In the genomic region with DNA sequence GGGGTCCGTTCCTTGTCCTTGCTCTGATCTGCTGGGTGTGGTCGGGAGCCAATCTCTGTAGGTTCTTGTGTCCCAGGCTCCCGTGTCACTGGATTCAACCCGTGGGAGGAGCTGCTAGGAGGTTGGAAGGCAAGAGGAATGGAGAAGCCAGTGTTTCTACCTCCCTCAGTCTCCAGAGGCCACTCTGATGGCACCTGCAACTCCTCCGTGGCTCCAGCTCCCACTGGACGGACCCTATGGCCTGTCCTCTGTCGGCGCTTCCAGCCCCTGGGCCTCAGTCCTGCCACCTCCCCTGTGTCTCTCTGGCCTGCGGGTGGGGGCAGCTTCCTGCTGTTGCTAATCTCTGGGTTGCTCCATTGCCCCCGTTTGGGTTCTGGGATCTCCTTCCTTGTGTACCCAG, we compare ENCODE assay signal across 21 cellular contexts.
A peak's percentile ranks its signal among the peaks of the same experiment; 100 is the strongest.
DNase-seq lines count a peak whose midpoint lies in the region; ATAC-seq and TF ChIP-seq lines count a peak whose summit lies in the region.
"Had no signal": no experiment of that assay in that cellular context is flagged by ENCODE, and none has a peak within 500 bp of the region (broad histone marks: within the 10 kb centered on the region; RNA-seq: fewer than 3 reads in every experiment).

No MANE protein-coding gene starts in this region.

- H2AK5ac ChIP-seq in neuronal stem cell (ENCODE audit: low read depth, low read length), result no peak overlapping the region

- ATAC-seq in RWPE2 (ENCODE audit: low read depth) (no peak), lower lobe of right lung (no peak)
- ATAC-seq: activated T-helper 17 cell treated with anti-CD3 and anti-CD28 coated beads, Interleukin-2, amount 50 U/mL, for 72 hours; body of pancreas; psoas muscle had no signal

- H3K4me1 ChIP-seq in RWPE2 (ENCODE audit: insufficient read depth, poor library complexity, severe bottlenecking) (peaks cover 57% of the 10 kb centered on the region), esophagus (ENCODE audit: control insufficient read depth in 2 of 2, insufficient read depth in 2 of 2, low read length in 1 of 2) (peaks cover 17 to 38% of the 10 kb centered on the region in 2 donors), neuronal stem cell (ENCODE audit: control insufficient read depth in 2 of 2, insufficient read depth in 1 of 2, low read depth in 1 of 2, low read length in 2 of 2) (peaks cover 1 to 19% of the 10 kb centered on the region in 2 donors), lower lobe of right lung (peaks cover 55% of the 10 kb centered on the region)

- intact Hi-C loops in CD14-positive monocyte (cut with micrococcal nuclease), result no loop called here
- intact Hi-C loops in lower lobe of right lung (cut with DNase I), result no loop called here

- no peak overlapping the region for H3K14ac ChIP-seq in neuronal stem cell (ENCODE audit: low read length)

- peaks cover 28 to 37% of the 10 kb centered on the region in 2 donors for H3K36me3 Mint-ChIP-seq in CD14-positive monocyte

- H4K91ac ChIP-seq in neuronal stem cell (ENCODE audit: low read depth, low read length, poor library complexity), result no peak overlapping the region

- TF ChIP-seq CTCF in CD14-positive monocyte (IDR thresholded peaks at IDR 0.05) (no peak), RWPE2 (IDR thresholded peaks at IDR 0.05; ENCODE audit: poor library complexity, severe bottlenecking) (no peak), lower lobe of right lung (IDR thresholded peaks at IDR 0.05) (no peak)

- H3K18ac ChIP-seq in neuronal stem cell (ENCODE audit: low read length), result peak overlapping the region; percentile 35

- no peak overlapping the region for H2BK12ac ChIP-seq in neuronal stem cell (ENCODE audit: low read length)

- no peak overlapping the region for H4K8ac ChIP-seq in neuronal stem cell (ENCODE audit: low read depth, low read length)

- DNase-seq in CD14-positive monocyte (ENCODE audit: low spot score) (no peak), RWPE2 (ENCODE audit: low spot score) (no peak), neuronal stem cell (ENCODE audit: low spot score) (no peak), D341Med (ENCODE audit: low spot score) (no peak), NOMO-1 (lab: John Stamatoyannopoulos, UW; ENCODE audit: unreplicated experiment in 2 of 2) (no peak), NCI-H2029 treated with DMSO at 0.1 percent for 48 hours (lab: John Stamatoyannopoulos, UW) (no peak), lower lobe of right lung (no peak)
- DNase-seq: activated CD4-positive, alpha-beta T cell treated with anti-CD3 and anti-CD28 coated beads for 4 hours; activated naive CD8-positive, alpha-beta T cell treated with anti-CD3 and anti-CD28 coated beads, Interleukin-2, amount 10 ng/mL, durations not matched to agents 7 days and 5 days; body of pancreas; GF-D8; left lung; NCI-H1048; PC-9; SIG-M5; T-helper 1 cell; uterus had no signal

- no peak overlapping the region for H3K23ac ChIP-seq in neuronal stem cell (ENCODE audit: low read depth, low read length, poor library complexity)

- H3K4me3 Mint-ChIP-seq in CD14-positive monocyte, result no peak overlapping the region
- H3K4me3 Mint-ChIP-seq: activated naive CD8-positive, alpha-beta T cell treated with anti-CD3 and anti-CD28 coated beads, Interleukin-2, amount 10 ng/mL, durations not matched to agents 7 days and 5 days; activated T-helper 17 cell treated with anti-CD3 and anti-CD28 coated beads, Interleukin-2, amount 50 U/mL, for 72 hours had no signal

- H2BK15ac ChIP-seq in neuronal stem cell (ENCODE audit: low read length), result no peak overlapping the region

- no peak overlapping the region for H2AFZ ChIP-seq in neuronal stem cell (ENCODE audit: low read length)
- H2AFZ ChIP-seq: PC-9 had no signal

- no peak overlapping the region for H3K4ac ChIP-seq in neuronal stem cell (ENCODE audit: low read length)

- H3K79me1 ChIP-seq in neuronal stem cell (ENCODE audit: low read depth, low read length), result peaks cover 7% of the 10 kb centered on the region

- H3K9me3 Mint-ChIP-seq in CD14-positive monocyte, result peaks cover 0 to 2% (median 0%) of the 10 kb centered on the region in 7 donors
- H3K9me3 Mint-ChIP-seq: activated naive CD8-positive, alpha-beta T cell treated with anti-CD3 and anti-CD28 coated beads, Interleukin-2, amount 10 ng/mL, durations not matched to agents 7 days and 5 days; activated T-helper 17 cell treated with anti-CD3 and anti-CD28 coated beads, Interleukin-2, amount 50 U/mL, for 72 hours had no signal

- 69 to 75% methylated on average over 10 of the region's 10 CpGs for WGBS in esophagus, 2 donors
- WGBS in neuronal stem cell (ENCODE audit: extremely low coverage in 2 of 2, insufficient read length in 2 of 2, insufficient replicate concordance in 1 of 2), 2 donors, result no CpG with 5 or more reads among the region's 10 CpGs

- no peak overlapping the region for H3K4me2 ChIP-seq in neuronal stem cell (ENCODE audit: insufficient read depth, low read length, poor library complexity, severe bottlenecking)
- H3K4me2 ChIP-seq: PC-9 had no signal

- no peaks in the 10 kb centered on the region for H3K9me3 ChIP-seq in RWPE2 (ENCODE audit: severe bottlenecking)
- no peaks in the 10 kb centered on the region for H3K9me3 ChIP-seq in esophagus (ENCODE audit: control insufficient read depth in 2 of 2, insufficient read depth in 1 of 2, low read depth in 1 of 2, low read length in 1 of 2)
- H3K9me3 ChIP-seq in neuronal stem cell (replicated peaks in 1 of 2; ENCODE audit: control insufficient read depth in 2 of 2, insufficient read depth in 1 of 2, low read depth in 1 of 2, low read length in 2 of 2), result peaks cover 0 to 3% of the 10 kb centered on the region in 2 donors
- H3K9me3 ChIP-seq in lower lobe of right lung, result no peaks in the 10 kb centered on the region
- H3K9me3 ChIP-seq: body of pancreas, left lung, psoas muscle, uterus had no signal

- H3K27ac Mint-ChIP-seq in CD14-positive monocyte, result peak overlapping the region in 4 of 7 donors; percentile 56 to 75 (median 61)

- no peak overlapping the region for H2BK5ac ChIP-seq in neuronal stem cell (ENCODE audit: low read length)

- peaks cover 65% of the 10 kb centered on the region for H3K4me1 Mint-ChIP-seq in CD14-positive monocyte

- H3K27me3 Mint-ChIP-seq in CD14-positive monocyte (ENCODE audit: low read depth in 3 of 3), result peaks cover 0 to 3% (median 2%) of the 10 kb centered on the region in 3 donors
- H3K27me3 Mint-ChIP-seq: activated naive CD8-positive, alpha-beta T cell treated with anti-CD3 and anti-CD28 coated beads, Interleukin-2, amount 10 ng/mL, durations not matched to agents 7 days and 5 days; activated T-helper 17 cell treated with anti-CD3 and anti-CD28 coated beads, Interleukin-2, amount 50 U/mL, for 72 hours had no signal

- H3K27ac ChIP-seq in RWPE2 (ENCODE audit: poor library complexity, severe bottlenecking) (peak overlapping the region; percentile 98), esophagus (ENCODE audit: low read depth in 2 of 2, low read length in 1 of 2) (peak overlapping the region; percentile 62 to 72), neuronal stem cell (replicated peaks; ENCODE audit: low read length) (no peak overlapping the region), lower lobe of right lung (no peak overlapping the region)
- H3K27ac ChIP-seq: body of pancreas, HL-60, psoas muscle, uterus had no signal

- H3K27me3 ChIP-seq in RWPE2 (ENCODE audit: insufficient read depth, poor library complexity, severe bottlenecking) (no peaks in the 10 kb centered on the region), esophagus (ENCODE audit: control insufficient read depth in 1 of 2, insufficient read depth in 2 of 2, low read length in 2 of 2) (no peaks in the 10 kb centered on the region), neuronal stem cell (ENCODE audit: control insufficient read depth in 3 of 3, insufficient read depth in 3 of 3, low read depth in 1 of 3, low read length in 3 of 3) (no peaks in the 10 kb centered on the region), lower lobe of right lung (ENCODE audit: low read depth) (no peaks in the 10 kb centered on the region)
- H3K27me3 ChIP-seq: body of pancreas, left lung, uterus had no signal

- H3K9ac ChIP-seq in neuronal stem cell (ENCODE audit: low read depth, low read length, poor library complexity), result no peak overlapping the region

- H3K4me3 ChIP-seq in RWPE2 (ENCODE audit: severe bottlenecking) (no peak overlapping the region), esophagus (ENCODE audit: low read depth in 1 of 2, low read length in 2 of 2) (no peak overlapping the region), neuronal stem cell (ENCODE audit: low read length in 2 of 2) (no peak overlapping the region), lower lobe of right lung (no peak overlapping the region)
- H3K4me3 ChIP-seq: body of pancreas, left lung, PC-9, psoas muscle, uterus had no signal

- H3K36me3 ChIP-seq in RWPE2 (ENCODE audit: low read depth) (peaks cover 45% of the 10 kb centered on the region), esophagus (ENCODE audit: control insufficient read depth in 2 of 2, insufficient read depth in 2 of 2, low read length in 1 of 2) (peaks cover 0 to 4% of the 10 kb centered on the region in 2 donors), neuronal stem cell (replicated peaks in 1 of 2; ENCODE audit: control insufficient read depth in 2 of 2, insufficient read depth in 2 of 2, low read length in 2 of 2) (peaks cover 0 to 10% of the 10 kb centered on the region in 2 donors), lower lobe of right lung (no peaks in the 10 kb centered on the region)
- H3K36me3 ChIP-seq: uterus had no signal

- H2BK120ac ChIP-seq in neuronal stem cell (ENCODE audit: low read depth, low read length), result no peak overlapping the region

Comparison
In these comparisons a context has a peak if more than half of its experiments do, and no peak if none do; other contexts are left out.
1. H3K27ac ChIP-seq: peak in RWPE2 (single experiment) and esophagus (2 of 2); none in neuronal stem cell (single experiment) and lower lobe of right lung (single experiment).